ENCODE assay signal across 14 cellular contexts in the genomic region with DNA sequence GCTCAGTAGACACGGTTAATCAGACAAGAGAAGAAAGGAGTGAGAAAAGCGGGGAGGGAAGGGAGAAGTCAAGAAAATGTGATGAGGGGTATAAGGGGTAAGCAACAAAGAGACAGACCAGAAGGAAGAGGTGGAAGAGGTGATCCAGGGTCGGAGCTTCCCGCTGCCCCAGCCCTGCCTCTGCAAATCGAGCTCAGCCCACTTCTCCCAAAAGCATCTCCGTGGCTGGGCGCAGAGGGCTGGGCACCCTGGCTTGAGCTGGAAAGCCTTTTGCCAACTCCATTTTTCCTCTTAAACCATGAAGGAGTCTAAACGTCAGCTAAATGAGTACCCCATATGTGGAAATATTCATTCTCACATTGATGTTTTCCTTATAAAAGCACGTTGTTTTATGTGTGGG. TPM values are rescaled to one million over a fixed set of nuclear protein-coding genes. Genes with fewer than 3 reads are reported as not detected.
DNase-seq lines count a peak whose midpoint lies in the region; ATAC-seq and TF ChIP-seq lines count a peak whose summit lies in the region.
"Had no signal": no experiment of that assay in that cellular context is flagged by ENCODE, and none has a peak within 500 bp of the region (broad histone marks: within the 10 kb centered on the region; RNA-seq: fewer than 3 reads in every experiment).

No MANE protein-coding gene starts in this region.

- peaks cover 49% of the 10 kb centered on the region for H3K27me3 Mint-ChIP-seq in osteocyte (ENCODE audit: unreplicated experiment)
- H3K27me3 Mint-ChIP-seq in activated CD4-positive, alpha-beta T cell treated with anti-CD3 and anti-CD28 coated beads for 36 hours = peaks cover 2% of the 10 kb centered on the region

- H3K36me3 Mint-ChIP-seq in osteocyte (ENCODE audit: unreplicated experiment) = no peaks in the 10 kb centered on the region
- H3K36me3 Mint-ChIP-seq in activated CD4-positive, alpha-beta T cell treated with anti-CD3 and anti-CD28 coated beads for 36 hours (ENCODE audit: low read depth) = no peaks in the 10 kb centered on the region
- H3K36me3 Mint-ChIP-seq: CD8-positive, alpha-beta memory T cell had no signal

- H3K36me3 ChIP-seq in BLaER1 (no peaks in the 10 kb centered on the region), DND-41 (ENCODE audit: insufficient read depth, low read length) (no peaks in the 10 kb centered on the region), OCI-LY3 (replicated peaks; ENCODE audit: low read depth, low read length) (no peaks in the 10 kb centered on the region)

- H3K4me3 Mint-ChIP-seq in osteocyte (ENCODE audit: unreplicated experiment) = no peak overlapping the region
- no peak overlapping the region for H3K4me3 Mint-ChIP-seq in activated CD4-positive, alpha-beta T cell treated with anti-CD3 and anti-CD28 coated beads for 36 hours
- H3K4me3 Mint-ChIP-seq: CD8-positive, alpha-beta memory T cell; H9 had no signal

- H2AFZ ChIP-seq in DND-41 (ENCODE audit: low read depth, low read length) (peak overlapping the region; percentile 68; the same call in 1 of the 2 replicates), OCI-LY3 (ENCODE audit: low read depth, low read length) (peak overlapping the region; percentile 44; the same call in 1 of the 2 replicates)

- POLR2A ChIA-PET in activated CD4-positive, alpha-beta T cell treated with anti-CD3 and anti-CD28 coated beads for 36 hours (lab: Charles Lee) = no interaction called here

- no peak overlapping the region for H3K27ac ChIP-seq in BLaER1
- H3K27ac ChIP-seq in DND-41 (ENCODE audit: low read length) = peak overlapping the region; percentile 70
- peak overlapping the region; percentile 28; the same call in 1 of the 2 replicates for H3K27ac ChIP-seq in OCI-LY3 (ENCODE audit: low read length)

- CTCF ChIA-PET in activated CD4-positive, alpha-beta T cell treated with anti-CD3 and anti-CD28 coated beads for 36 hours (lab: Charles Lee) = interaction anchor here (0.6 to 8.7 kb wide), 3 partner anchors 39 to 220 kb away, joined by 3 to 94 read pairs (median 4); no protein-coding TSS in a partner anchor

- H4K20me1 ChIP-seq in BLaER1 = no peaks in the 10 kb centered on the region
- H4K20me1 ChIP-seq in DND-41 (ENCODE audit: insufficient read depth, low read length) = no peaks in the 10 kb centered on the region
- H4K20me1 ChIP-seq in OCI-LY3 (ENCODE audit: insufficient read depth, low read length) = no peaks in the 10 kb centered on the region

- H3K27ac Mint-ChIP-seq in osteocyte (ENCODE audit: unreplicated experiment) = no peak overlapping the region
- H3K27ac Mint-ChIP-seq in activated CD4-positive, alpha-beta T cell treated with anti-CD3 and anti-CD28 coated beads for 36 hours = no peak overlapping the region
- H3K27ac Mint-ChIP-seq: B cell had no signal

- no peaks in the 10 kb centered on the region for H3K4me1 Mint-ChIP-seq in osteocyte (ENCODE audit: unreplicated experiment)
- H3K4me1 Mint-ChIP-seq in activated CD4-positive, alpha-beta T cell treated with anti-CD3 and anti-CD28 coated beads for 36 hours = no peaks in the 10 kb centered on the region

- peak overlapping the region; percentile 55 for H3K4me2 ChIP-seq in BLaER1
- peak overlapping the region; percentile 43; the same call in 1 of the 2 replicates for H3K4me2 ChIP-seq in DND-41 (ENCODE audit: insufficient read depth, low read length)
- peak overlapping the region; percentile 59 for H3K4me2 ChIP-seq in OCI-LY3 (ENCODE audit: low read length)

- H3K4me3 ChIP-seq in BLaER1 (no peak overlapping the region), DND-41 (ENCODE audit: low read depth in 1 of 2, low read length in 2 of 2) (no peak overlapping the region), OCI-LY3 (ENCODE audit: low read length) (peak overlapping the region; percentile 38)

- no peaks in the 10 kb centered on the region for H3K9me3 ChIP-seq in BLaER1
- no peaks in the 10 kb centered on the region for H3K9me3 ChIP-seq in DND-41 (ENCODE audit: insufficient read depth, low read length, severe bottlenecking)
- no peaks in the 10 kb centered on the region for H3K9me3 ChIP-seq in OCI-LY3 (ENCODE audit: insufficient read depth, low read length)
- H3K9me3 ChIP-seq: Caco-2 had no signal

- ATAC-seq in DND-41 (ENCODE audit: insufficient read depth, low read depth) = no peak
- ATAC-seq in activated CD4-positive, alpha-beta T cell treated with anti-CD3 and anti-CD28 coated beads for 36 hours = no peak

- no peaks in the 10 kb centered on the region for H3K79me2 ChIP-seq in DND-41 (ENCODE audit: insufficient read depth, low read length)
- H3K79me2 ChIP-seq in OCI-LY3 (ENCODE audit: low read length) = no peaks in the 10 kb centered on the region

- no peaks in the 10 kb centered on the region for H3K9me3 Mint-ChIP-seq in osteocyte (ENCODE audit: unreplicated experiment)
- no peaks in the 10 kb centered on the region for H3K9me3 Mint-ChIP-seq in activated CD4-positive, alpha-beta T cell treated with anti-CD3 and anti-CD28 coated beads for 36 hours (ENCODE audit: low read depth)
- H3K9me3 Mint-ChIP-seq: CD8-positive, alpha-beta memory T cell; H9 had no signal

- H3K27me3 ChIP-seq in BLaER1 (no peaks in the 10 kb centered on the region), DND-41 (ENCODE audit: insufficient read depth, low read length, poor library complexity) (no peaks in the 10 kb centered on the region), OCI-LY3 (ENCODE audit: low read depth, low read length) (peaks cover 22% of the 10 kb centered on the region)

- H3K9ac ChIP-seq in BLaER1 (no peak overlapping the region), DND-41 (ENCODE audit: low read depth, low read length) (peak overlapping the region; percentile 20; the same call in 1 of the 2 replicates), OCI-LY3 (ENCODE audit: low read length) (peak overlapping the region; percentile 11; the same call in 1 of the 2 replicates)

- DNase-seq in DND-41 (no peak), osteocyte (ENCODE audit: extremely low spot score, unreplicated experiment) (peak; percentile 80), NCI-H1092 (lab: John Stamatoyannopoulos, UW) (no peak), C1 segment of cervical spinal cord (lab: John Stamatoyannopoulos, UW) (no peak)
- DNase-seq in activated CD4-positive, alpha-beta T cell treated with anti-CD3 and anti-CD28 coated beads for 36 hours = no peak
- DNase-seq: Caco-2; CD8-positive, alpha-beta memory T cell; EL; GOT3; H9; IMR-90 had no signal

- intact Hi-C loops in activated CD4-positive, alpha-beta T cell treated with anti-CD3 and anti-CD28 coated beads for 36 hours (cut with DNase I, micrococcal nuclease) = loop anchor here in 1 of 2 experiments (5.0 kb wide), 1 partner anchor 203 kb away; no protein-coding TSS in a partner anchor

- H3K4me1 ChIP-seq in BLaER1 = peaks cover 33% of the 10 kb centered on the region
- H3K4me1 ChIP-seq in DND-41 (ENCODE audit: insufficient read depth, low read length) = peaks cover 39% of the 10 kb centered on the region
- peaks cover 59% of the 10 kb centered on the region for H3K4me1 ChIP-seq in OCI-LY3 (ENCODE audit: low read length)
- H3K4me1 ChIP-seq: Caco-2 had no signal

- no peak for TF ChIP-seq CTCF in DND-41 (IDR thresholded peaks at IDR 0.05; ENCODE audit: borderline replicate concordance, extremely low read depth, low read length, poor library complexity, severe bottlenecking)
- TF ChIP-seq CTCF in OCI-LY3 (IDR thresholded peaks at IDR 0.05; ENCODE audit: low read depth, low read length) = no peak
- no peak for TF ChIP-seq CTCF in osteocyte (IDR thresholded peaks at IDR 0.05)

RNA-seq across cellular contexts. Expression of gene MAFB, which starts 55.0 kb away (rescaled TPM):
- total RNA-seq in osteocyte = 27.6 and 31.9 TPM in 2 replicates
- not detected for total RNA-seq in activated CD4-positive, alpha-beta T cell treated with anti-CD3 and anti-CD28 coated beads for 36 hours
- total RNA-seq: IMR-90 had no signal

Comparison
In these comparisons a context has a peak if more than half of its experiments do, and no peak if none do; other contexts are left out.
1. RNA of gene MAFB, which starts 55.0 kb away (total RNA-seq): 27.6 to 31.9 TPM in osteocyte; not detected in activated CD4-positive, alpha-beta T cell treated with anti-CD3 and anti-CD28 coated beads for 36 hours; every median in the first group is over 10 times any median in the second.
2. Peak in every context shown above with its lines, with median percentiles within 50 percentile points of each other: H3K4me2 ChIP-seq.